7 cellular contexts compared by ENCODE assay signal in the genomic region with DNA sequence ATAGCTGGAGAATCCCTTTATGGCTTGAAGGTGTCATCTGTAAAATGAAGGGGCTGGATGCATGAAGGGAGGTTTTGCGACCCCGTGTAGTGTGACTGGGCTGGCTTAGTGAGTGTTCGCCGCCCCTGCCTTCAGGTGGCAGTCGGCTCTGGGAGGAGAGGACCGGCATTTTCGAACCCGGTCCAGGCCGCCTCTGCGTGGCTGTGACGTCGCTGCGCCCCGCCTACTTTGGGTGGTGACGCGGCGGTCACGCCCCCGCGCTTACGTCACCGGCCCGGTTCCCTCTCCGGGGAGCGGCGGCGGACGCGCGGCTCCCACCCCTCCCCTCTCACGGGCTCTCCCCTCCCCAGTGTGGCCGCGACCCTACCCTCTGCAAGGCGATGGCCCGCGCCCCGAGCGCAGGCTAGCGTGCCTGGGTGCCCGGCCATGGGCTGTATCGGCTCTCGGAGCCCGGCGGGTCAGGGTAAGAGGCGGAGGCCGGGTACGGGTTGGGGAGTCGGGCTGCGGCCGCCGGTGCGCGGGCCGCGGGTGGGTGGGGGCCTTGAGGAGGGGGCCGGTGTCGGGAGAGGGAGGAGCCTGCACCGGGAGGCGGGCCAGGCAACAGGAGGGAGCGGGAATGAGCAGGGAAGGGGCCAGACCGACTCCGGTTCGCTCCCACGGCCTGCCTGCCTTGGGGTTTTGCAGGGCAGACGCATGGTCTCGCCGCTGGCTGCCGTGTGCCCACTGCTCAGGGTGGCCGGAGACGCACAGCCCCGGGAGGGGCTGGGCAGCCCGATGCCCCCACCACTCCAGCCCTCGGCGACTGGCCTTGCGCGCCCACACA. TPM values are rescaled to one million over a fixed set of nuclear protein-coding genes. Genes with fewer than 3 reads are reported as not detected.
DNase-seq lines count a peak whose midpoint lies in the region; ATAC-seq, FAIRE-seq and TF ChIP-seq lines count a peak whose summit lies in the region.

No MANE protein-coding gene starts in this region.

- peak; percentile 46 for TF ChIP-seq CTCF in HepG2 (CRISPR knock-in tag; IDR thresholded peaks at IDR 0.05)

- TF ChIP-seq EP300 in HepG2 (IDR thresholded peaks at IDR 0.05; ENCODE audit: low read depth in 2 of 2, low read length in 2 of 2) (no peak; a peak in 1 of 4 replicates), HepG2 (CRISPR knock-in tag; IDR thresholded peaks at IDR 0.05; ENCODE audit: borderline replicate concordance) (no peak; the same call in 1 of the 2 replicates)

- no peaks in the 10 kb centered on the region for H3K9me3 ChIP-seq in HepG2 (ENCODE audit: low read length)

- H3K4me2 ChIP-seq in HepG2 (ENCODE audit: low read depth, low read length) = peak overlapping the region; percentile 94

- peak; percentile 52 for FAIRE-seq in HepG2 (lab: Jason Lieb, UNC)

- in situ Hi-C loops in HepG2 (cut with HindIII; ENCODE audit: extremely low pct_ligation_motif_present, low pct_unique_long_range_greater_than_20kb) = no loop called here

- ATAC-seq in GM18520 (IDR thresholded peaks at IDR 0.05; ENCODE audit: unreplicated experiment) (peak; percentile 64), HG03066 (IDR thresholded peaks at IDR 0.05; ENCODE audit: low read depth, unreplicated experiment) (peak; percentile 55), HepG2 (peak; percentile 62)

- TF ChIP-seq RAD21 in HepG2 (CRISPR knock-in tag; IDR thresholded peaks at IDR 0.05) = no peak

- peaks cover 16% of the 10 kb centered on the region for H3K79me2 ChIP-seq in HepG2 (ENCODE audit: insufficient read depth, low read length)

- H2AFZ ChIP-seq in HepG2 (ENCODE audit: low read length) = no peak overlapping the region

- TF ChIP-seq POLR2A in HepG2 (IDR thresholded peaks at IDR 0.05; ENCODE audit: insufficient read depth in 1 of 2, low read depth in 2 of 2, low read length in 2 of 2) = peak; percentile 18 to 67; a peak in 3 of 4 replicates

- intact Hi-C loops in HepG2 (cut with micrococcal nuclease; ENCODE audit: unreplicated experiment) = no loop called here

- H3K27me3 ChIP-seq in HepG2 (ENCODE audit: control insufficient read depth in 1 of 2, insufficient read depth in 2 of 2, low read length in 2 of 2) = no peaks in the 10 kb centered on the region; a peak in 1 of 5 replicates

- CTCF ChIA-PET in HepG2 (lab: Yijun Ruan, JAX; ENCODE audit: low intra/inter-chr PET ratio, low total read pairs) = no interaction called here

- BruUV-seq in HepG2 (replicated peaks; lab: Mats Ljungman, UMichigan) = TSS peak; percentile 33

- peaks cover 22 to 42% of the 10 kb centered on the region in 2 experiments for H3K36me3 ChIP-seq in HepG2 (replicated peaks in 1 of 2; ENCODE audit: control insufficient read depth in 1 of 2, insufficient read depth in 2 of 2, low read length in 2 of 2)

- peaks cover 19% of the 10 kb centered on the region; the same call in 1 of the 2 replicates for H4K20me1 ChIP-seq in HepG2 (ENCODE audit: insufficient read depth, low read length)

- H3K27ac ChIP-seq in HepG2 (ENCODE audit: extremely low read length, insufficient read depth, low read length) = peak overlapping the region; percentile 84

- peak overlapping the region; percentile 67 to 94 (median 80) for H3K4me3 ChIP-seq in HepG2 (replicated peaks in 1 of 3; ENCODE audit: insufficient read depth in 1 of 3, low read depth in 2 of 3, low read length in 3 of 3)

- H3K9ac ChIP-seq in HepG2 (ENCODE audit: insufficient read depth, low read depth, low read length) = peak overlapping the region; percentile 91

- POLR2A ChIA-PET in HepG2 (lab: Yijun Ruan, JAX) = interaction anchor here (0.7 to 1.9 kb wide), 4 partner anchors 10 to 26 kb away, joined by 3 to 10 read pairs (median 8); a partner anchor contains a TSS

- DNase-seq in NCI-H510A (lab: John Stamatoyannopoulos, UW) = peak; percentile 56
- DNase-seq in activated CD4-positive, alpha-beta T cell treated with anti-CD3 and anti-CD28 coated beads, Interleukin-2, amount 50 U/mL, for 1 hour = peak; percentile 89
- peak; percentile 46 for DNase-seq in dedifferentiated amniotic fluid mesenchymal stem cell (ENCODE audit: extremely low spot score)
- peak; percentile 54 for DNase-seq in HepG2 (ENCODE audit: low spot score)
- DNase-seq in stimulated activated CD4-positive, alpha-beta T cell treated with anti-CD3 and anti-CD28 coated beads, Interleukin-2, amount 100 ng/mL, for 48 hours = peak; percentile 89 to 94

- WGBS in HepG2 (ENCODE audit: low lambda C conversion rate) = 0% methylated on average over 1 of the region's 76 CpGs

- peaks cover 18% of the 10 kb centered on the region for H3K4me1 ChIP-seq in HepG2 (ENCODE audit: insufficient read depth, low read length)

RNA-seq across cellular contexts. Expression of a gene that starts 1.5 kb away (rescaled TPM):
- 7.4 and 9.3 TPM in 2 replicates for total RNA-seq in HepG2 (2016; rRNA removed; fragmentation: Illumina TruSeq; extraction: Trizol)
- 2.3 and 2.5 TPM in 2 replicates for total RNA-seq in HepG2 (2016; cell fraction: cytosol; rRNA removed; fragmentation: Illumina TruSeq; extraction: Trizol; ENCODE audit: low read depth)
- 4.8 and 8.7 TPM in 2 replicates for total RNA-seq in HepG2 (2016; cell fraction: insoluble cytoplasmic fraction; rRNA removed; fragmentation: Illumina TruSeq; extraction: Trizol)
- total RNA-seq in HepG2 (2016; cell fraction: membrane; rRNA removed; fragmentation: Illumina TruSeq; extraction: Trizol) = 7.8 and 8.3 TPM in 2 replicates
- 4.4 and 6.5 TPM in 2 replicates for total RNA-seq in HepG2 (2016; cell fraction: nucleus; rRNA removed; fragmentation: Illumina TruSeq; extraction: Trizol)
- 9.2 and 14.1 TPM in 2 replicates for polyA plus RNA-seq in HepG2 (2011; rRNA removed)
- polyA plus RNA-seq in HepG2 (2011; cell fraction: cytosol; rRNA removed) = 11.9 and 16.8 TPM in 2 replicates
- 23.9 and 25.8 TPM in 2 replicates for polyA plus RNA-seq in HepG2 (2011; cell fraction: nucleus; rRNA removed)
- polyA plus RNA-seq in HepG2 (2012) = 5.8 and 9.8 TPM in 2 replicates
- polyA plus RNA-seq in HepG2 (2016; cell fraction: cytosol; fragmentation: Illumina TruSeq; extraction: Trizol; ENCODE audit: low read depth) = 2.3 and 3.2 TPM in 2 replicates
- polyA plus RNA-seq in HepG2 (2016; cell fraction: insoluble cytoplasmic fraction; fragmentation: Illumina TruSeq; extraction: Trizol; ENCODE audit: low read depth) = 5.3 and 7.8 TPM in 2 replicates
- polyA plus RNA-seq in HepG2 (2016; cell fraction: membrane; fragmentation: Illumina TruSeq; extraction: Trizol; ENCODE audit: low read depth) = 5.7 and 5.8 TPM in 2 replicates
- polyA plus RNA-seq in HepG2 (2016; cell fraction: nucleus; fragmentation: Illumina TruSeq; extraction: Trizol; ENCODE audit: insufficient read depth, low read depth) = 12.3 and 13.4 TPM in 2 replicates
- 22.1 and 24.2 TPM in 2 replicates for polyA minus RNA-seq in HepG2 (2011; rRNA and poly(A)+ RNA removed; ENCODE audit: low replicate concordance)
- 7.0 and 7.3 TPM in 2 replicates for polyA minus RNA-seq in HepG2 (2011; cell fraction: cytosol; rRNA and poly(A)+ RNA removed)
- 7.0 and 9.2 TPM in 2 replicates for polyA minus RNA-seq in HepG2 (2011; cell fraction: nucleus; rRNA and poly(A)+ RNA removed)

RNA-seq across cellular contexts. Expression of a gene that starts 21.5 kb away (rescaled TPM):
- total RNA-seq in HepG2 (2016; rRNA removed; fragmentation: Illumina TruSeq; extraction: Trizol) = 213 and 244 TPM in 2 replicates
- 19.7 and 27.8 TPM in 2 replicates for total RNA-seq in HepG2 (2016; cell fraction: cytosol; rRNA removed; fragmentation: Illumina TruSeq; extraction: Trizol; ENCODE audit: low read depth)
- total RNA-seq in HepG2 (2016; cell fraction: insoluble cytoplasmic fraction; rRNA removed; fragmentation: Illumina TruSeq; extraction: Trizol) = 208 and 223 TPM in 2 replicates
- 77.1 and 81.4 TPM in 2 replicates for total RNA-seq in HepG2 (2016; cell fraction: membrane; rRNA removed; fragmentation: Illumina TruSeq; extraction: Trizol)
- 163 and 210 TPM in 2 replicates for total RNA-seq in HepG2 (2016; cell fraction: nucleus; rRNA removed; fragmentation: Illumina TruSeq; extraction: Trizol)
- 208 and 228 TPM in 2 replicates for polyA plus RNA-seq in HepG2 (2011; rRNA removed)
- 139 and 145 TPM in 2 replicates for polyA plus RNA-seq in HepG2 (2011; cell fraction: cytosol; rRNA removed)
- 229 and 287 TPM in 2 replicates for polyA plus RNA-seq in HepG2 (2011; cell fraction: nucleus; rRNA removed)
- 122 and 142 TPM in 2 replicates for polyA plus RNA-seq in HepG2 (2012)
- polyA plus RNA-seq in HepG2 (2016; cell fraction: cytosol; fragmentation: Illumina TruSeq; extraction: Trizol; ENCODE audit: low read depth) = 15.3 and 16.7 TPM in 2 replicates
- polyA plus RNA-seq in HepG2 (2016; cell fraction: insoluble cytoplasmic fraction; fragmentation: Illumina TruSeq; extraction: Trizol; ENCODE audit: low read depth) = 217 and 276 TPM in 2 replicates
- polyA plus RNA-seq in HepG2 (2016; cell fraction: membrane; fragmentation: Illumina TruSeq; extraction: Trizol; ENCODE audit: low read depth) = 53.0 and 64.3 TPM in 2 replicates
- polyA plus RNA-seq in HepG2 (2016; cell fraction: nucleus; fragmentation: Illumina TruSeq; extraction: Trizol; ENCODE audit: insufficient read depth, low read depth) = 324 and 332 TPM in 2 replicates
- 348 and 721 TPM in 2 replicates for polyA minus RNA-seq in HepG2 (2011; rRNA and poly(A)+ RNA removed; ENCODE audit: low replicate concordance)
- 122 and 123 TPM in 2 replicates for polyA minus RNA-seq in HepG2 (2011; cell fraction: cytosol; rRNA and poly(A)+ RNA removed)
- 107 and 113 TPM in 2 replicates for polyA minus RNA-seq in HepG2 (2011; cell fraction: nucleus; rRNA and poly(A)+ RNA removed)

RNA-seq across cellular contexts. Expression of a gene that starts 25.5 kb away (rescaled TPM):
- total RNA-seq in HepG2 (2016; rRNA removed; fragmentation: Illumina TruSeq; extraction: Trizol) = 5.2 and 13.5 TPM in 2 replicates
- 6.6 and 7.6 TPM in 2 replicates for total RNA-seq in HepG2 (2016; cell fraction: cytosol; rRNA removed; fragmentation: Illumina TruSeq; extraction: Trizol; ENCODE audit: low read depth)
- 3.5 and 14.3 TPM in 2 replicates for total RNA-seq in HepG2 (2016; cell fraction: insoluble cytoplasmic fraction; rRNA removed; fragmentation: Illumina TruSeq; extraction: Trizol)
- total RNA-seq in HepG2 (2016; cell fraction: membrane; rRNA removed; fragmentation: Illumina TruSeq; extraction: Trizol) = 5.6 and 6.9 TPM in 2 replicates
- total RNA-seq in HepG2 (2016; cell fraction: nucleus; rRNA removed; fragmentation: Illumina TruSeq; extraction: Trizol) = 19.4 and 22.0 TPM in 2 replicates
- 11.4 and 14.3 TPM in 2 replicates for polyA plus RNA-seq in HepG2 (2011; rRNA removed)
- 5.5 and 6.4 TPM in 2 replicates for polyA plus RNA-seq in HepG2 (2011; cell fraction: cytosol; rRNA removed)
- polyA plus RNA-seq in HepG2 (2011; cell fraction: nucleus; rRNA removed) = 41.8 and 47.0 TPM in 2 replicates
- polyA plus RNA-seq in HepG2 (2012) = 5.4 and 6.1 TPM in 2 replicates
- polyA plus RNA-seq in HepG2 (2016; cell fraction: cytosol; fragmentation: Illumina TruSeq; extraction: Trizol; ENCODE audit: low read depth) = 2.0 and 2.6 TPM in 2 replicates
- polyA plus RNA-seq in HepG2 (2016; cell fraction: insoluble cytoplasmic fraction; fragmentation: Illumina TruSeq; extraction: Trizol; ENCODE audit: low read depth) = 4.8 and 5.5 TPM in 2 replicates
- 3.7 and 4.4 TPM in 2 replicates for polyA plus RNA-seq in HepG2 (2016; cell fraction: membrane; fragmentation: Illumina TruSeq; extraction: Trizol; ENCODE audit: low read depth)
- polyA plus RNA-seq in HepG2 (2016; cell fraction: nucleus; fragmentation: Illumina TruSeq; extraction: Trizol; ENCODE audit: insufficient read depth, low read depth) = 50.3 and 58.1 TPM in 2 replicates
- 29.7 and 47.2 TPM in 2 replicates for polyA minus RNA-seq in HepG2 (2011; rRNA and poly(A)+ RNA removed; ENCODE audit: low replicate concordance)
- 5.3 and 6.0 TPM in 2 replicates for polyA minus RNA-seq in HepG2 (2011; cell fraction: cytosol; rRNA and poly(A)+ RNA removed)
- 26.4 and 31.7 TPM in 2 replicates for polyA minus RNA-seq in HepG2 (2011; cell fraction: nucleus; rRNA and poly(A)+ RNA removed)

RNA-seq across cellular contexts. Expression of a gene that starts 25.6 kb away (rescaled TPM):
- total RNA-seq in HepG2 (2016; rRNA removed; fragmentation: Illumina TruSeq; extraction: Trizol) = 109 and 118 TPM in 2 replicates
- 85.0 and 90.2 TPM in 2 replicates for total RNA-seq in HepG2 (2016; cell fraction: cytosol; rRNA removed; fragmentation: Illumina TruSeq; extraction: Trizol; ENCODE audit: low read depth)
- 113 and 114 TPM in 2 replicates for total RNA-seq in HepG2 (2016; cell fraction: insoluble cytoplasmic fraction; rRNA removed; fragmentation: Illumina TruSeq; extraction: Trizol)
- 110 and 111 TPM in 2 replicates for total RNA-seq in HepG2 (2016; cell fraction: membrane; rRNA removed; fragmentation: Illumina TruSeq; extraction: Trizol)
- total RNA-seq in HepG2 (2016; cell fraction: nucleus; rRNA removed; fragmentation: Illumina TruSeq; extraction: Trizol) = 97.2 and 98.4 TPM in 2 replicates
- 165 and 194 TPM in 2 replicates for polyA plus RNA-seq in HepG2 (2011; rRNA removed)
- polyA plus RNA-seq in HepG2 (2011; cell fraction: cytosol; rRNA removed) = 159 and 209 TPM in 2 replicates
- 292 and 351 TPM in 2 replicates for polyA plus RNA-seq in HepG2 (2011; cell fraction: nucleus; rRNA removed)
- polyA plus RNA-seq in HepG2 (2012) = 85.4 and 92.7 TPM in 2 replicates
- 70.3 and 83.0 TPM in 2 replicates for polyA plus RNA-seq in HepG2 (2016; cell fraction: cytosol; fragmentation: Illumina TruSeq; extraction: Trizol; ENCODE audit: low read depth)
- 116 and 125 TPM in 2 replicates for polyA plus RNA-seq in HepG2 (2016; cell fraction: insoluble cytoplasmic fraction; fragmentation: Illumina TruSeq; extraction: Trizol; ENCODE audit: low read depth)
- 90.4 and 98.9 TPM in 2 replicates for polyA plus RNA-seq in HepG2 (2016; cell fraction: membrane; fragmentation: Illumina TruSeq; extraction: Trizol; ENCODE audit: low read depth)
- 259 and 265 TPM in 2 replicates for polyA plus RNA-seq in HepG2 (2016; cell fraction: nucleus; fragmentation: Illumina TruSeq; extraction: Trizol; ENCODE audit: insufficient read depth, low read depth)
- 73.2 and 182 TPM in 2 replicates for polyA minus RNA-seq in HepG2 (2011; rRNA and poly(A)+ RNA removed; ENCODE audit: low replicate concordance)
- 38.2 and 41.4 TPM in 2 replicates for polyA minus RNA-seq in HepG2 (2011; cell fraction: cytosol; rRNA and poly(A)+ RNA removed)
- 89.4 and 96.7 TPM in 2 replicates for polyA minus RNA-seq in HepG2 (2011; cell fraction: nucleus; rRNA and poly(A)+ RNA removed)

RNA-seq across cellular contexts. Expression of a gene that starts 36.8 kb away (rescaled TPM):
- 200 and 312 TPM in 2 replicates for total RNA-seq in HepG2 (2016; rRNA removed; fragmentation: Illumina TruSeq; extraction: Trizol)
- 27.9 and 35.3 TPM in 2 replicates for total RNA-seq in HepG2 (2016; cell fraction: cytosol; rRNA removed; fragmentation: Illumina TruSeq; extraction: Trizol; ENCODE audit: low read depth)
- total RNA-seq in HepG2 (2016; cell fraction: insoluble cytoplasmic fraction; rRNA removed; fragmentation: Illumina TruSeq; extraction: Trizol) = 208 and 307 TPM in 2 replicates
- 69.9 and 70.8 TPM in 2 replicates for total RNA-seq in HepG2 (2016; cell fraction: membrane; rRNA removed; fragmentation: Illumina TruSeq; extraction: Trizol)
- total RNA-seq in HepG2 (2016; cell fraction: nucleus; rRNA removed; fragmentation: Illumina TruSeq; extraction: Trizol) = 130 and 133 TPM in 2 replicates
- polyA plus RNA-seq in HepG2 (2011; rRNA removed) = 125 and 152 TPM in 2 replicates
- polyA plus RNA-seq in HepG2 (2011; cell fraction: cytosol; rRNA removed) = 165 and 166 TPM in 2 replicates
- polyA plus RNA-seq in HepG2 (2011; cell fraction: nucleus; rRNA removed) = 110 and 125 TPM in 2 replicates
- polyA plus RNA-seq in HepG2 (2012) = 116 and 117 TPM in 2 replicates
- polyA plus RNA-seq in HepG2 (2016; cell fraction: cytosol; fragmentation: Illumina TruSeq; extraction: Trizol; ENCODE audit: low read depth) = 19.9 and 25.2 TPM in 2 replicates
- 253 and 295 TPM in 2 replicates for polyA plus RNA-seq in HepG2 (2016; cell fraction: insoluble cytoplasmic fraction; fragmentation: Illumina TruSeq; extraction: Trizol; ENCODE audit: low read depth)
- polyA plus RNA-seq in HepG2 (2016; cell fraction: membrane; fragmentation: Illumina TruSeq; extraction: Trizol; ENCODE audit: low read depth) = 36.4 and 42.7 TPM in 2 replicates
- 155 and 167 TPM in 2 replicates for polyA plus RNA-seq in HepG2 (2016; cell fraction: nucleus; fragmentation: Illumina TruSeq; extraction: Trizol; ENCODE audit: insufficient read depth, low read depth)
- polyA minus RNA-seq in HepG2 (2011; rRNA and poly(A)+ RNA removed; ENCODE audit: low replicate concordance) = 351 and 796 TPM in 2 replicates
- 127 and 152 TPM in 2 replicates for polyA minus RNA-seq in HepG2 (2011; cell fraction: cytosol; rRNA and poly(A)+ RNA removed)
- 99.4 and 123 TPM in 2 replicates for polyA minus RNA-seq in HepG2 (2011; cell fraction: nucleus; rRNA and poly(A)+ RNA removed)

Comparison
In these comparisons a context has a peak if more than half of its experiments do, and no peak if none do; other contexts are left out.
1. Peak in every context shown above with its lines: DNase-seq, ATAC-seq, H3K4me3 ChIP-seq and H3K27ac ChIP-seq.